8 cellular contexts compared by ENCODE assay signal in the genomic region with DNA sequence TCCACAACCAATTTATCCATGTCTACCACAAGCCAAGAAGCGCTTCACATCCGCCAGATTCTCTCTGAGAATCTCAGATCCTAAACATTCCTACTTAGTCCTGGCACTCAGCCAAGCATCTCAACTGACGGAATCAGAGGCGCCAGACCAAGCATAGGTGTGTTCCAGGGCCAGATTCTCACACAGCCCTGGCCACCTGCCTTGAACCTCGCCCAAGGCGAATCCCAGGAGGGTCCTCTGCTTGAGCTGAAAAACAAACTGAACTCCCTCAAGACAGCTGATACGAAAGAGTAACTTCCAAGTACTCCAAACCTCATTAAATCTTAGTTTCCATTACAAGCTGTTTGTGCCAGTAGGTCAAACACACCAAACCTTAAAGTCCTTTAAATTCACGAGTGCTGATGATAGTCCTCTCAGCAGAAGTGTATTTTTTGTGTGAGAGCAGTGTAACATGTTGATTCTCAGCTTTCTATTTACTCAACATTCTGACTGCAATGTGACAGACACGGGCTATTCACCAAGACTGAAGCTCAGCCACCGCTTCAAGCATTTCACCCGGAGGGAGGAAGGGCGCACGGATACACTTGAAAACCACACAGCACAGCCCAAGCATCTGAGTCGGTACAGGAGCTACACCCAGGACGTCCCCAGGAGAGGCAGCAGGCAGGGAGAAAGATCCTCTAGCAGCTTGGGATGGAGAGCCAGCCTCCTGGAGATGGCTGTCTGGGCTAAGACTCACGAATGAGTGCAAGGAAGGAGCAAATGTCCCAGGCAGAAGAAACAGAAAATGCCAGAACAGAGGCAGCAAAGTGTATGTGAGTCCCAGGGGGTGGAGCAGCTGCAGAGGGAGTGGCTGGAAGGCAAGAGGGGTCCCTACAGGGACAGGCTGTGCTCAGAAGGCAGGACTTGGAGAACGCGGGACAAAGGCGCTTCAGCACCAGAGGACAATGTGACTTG. TPM values are rescaled to one million over a fixed set of nuclear protein-coding genes. Genes with fewer than 3 reads are reported as not detected.
A peak's percentile ranks its signal among the peaks of the same experiment; 100 is the strongest.
DNase-seq lines count a peak whose midpoint lies in the region; TF ChIP-seq lines count a peak whose summit lies in the region.

No MANE protein-coding gene starts in this region.

- CTCF ChIA-PET in A673 (lab: Charles Lee) (interaction anchor here (0.6 kb wide), 1 partner anchor 43 kb away, joined by 7 read pairs; no protein-coding TSS in a partner anchor), Caco-2 (lab: Charles Lee) (interaction anchor here (0.6 kb wide), 1 partner anchor 120 kb away, joined by 3 read pairs; no protein-coding TSS in a partner anchor)

- TF ChIP-seq CTCF in A673 (conservative IDR thresholded peaks at IDR 0.05; ENCODE audit: low read depth, low read length) (no peak), fibroblast of lung (conservative IDR thresholded peaks at IDR 0.05 in 1 of 2, IDR thresholded peaks at IDR 0.05 in 1 of 2; ENCODE audit: low read depth in 1 of 2, low read length in 2 of 2) (no peak), osteoblast (IDR thresholded peaks at IDR 0.05; ENCODE audit: extremely low read depth, low read depth, low read length) (no peak), Caco-2 (IDR thresholded peaks at IDR 0.05; ENCODE audit: insufficient read depth in 1 of 2, low read depth in 1 of 2, low read length in 1 of 2, severe bottlenecking in 1 of 2, unreplicated experiment in 1 of 2) (no peak), GM20000 (IDR thresholded peaks at IDR 0.05; ENCODE audit: extremely low read depth, missing control alignments) (no peak)

- BruUV-seq in A673 (replicated peaks; lab: Mats Ljungman, UMichigan) (no TSS peak), Caco-2 (replicated peaks; lab: Mats Ljungman, UMichigan) (no TSS peak)

- intact Hi-C loops in A673 (cut with micrococcal nuclease; ENCODE audit: unreplicated experiment), result no loop called here
- intact Hi-C loops in Caco-2 (cut with micrococcal nuclease; ENCODE audit: unreplicated experiment), result no loop called here

- H3K4me3 Mint-ChIP-seq in Caco-2 (ENCODE audit: unreplicated experiment), result no peak overlapping the region

- no peaks in the 10 kb centered on the region for H3K27me3 Mint-ChIP-seq in Caco-2 (ENCODE audit: insufficient read depth, unreplicated experiment)

- H3K4me3 ChIP-seq in A673 (ENCODE audit: low read depth, low read length, poor library complexity, severe bottlenecking) (no peak overlapping the region), fibroblast of lung (replicated peaks in 1 of 4; ENCODE audit: control extremely low read depth in 1 of 4, insufficient read depth in 1 of 4, low read depth in 3 of 4, low read length in 4 of 4) (peak overlapping the region; percentile 46 to 58 (median 53)), osteoblast (ENCODE audit: insufficient read depth, low read length) (peak overlapping the region; percentile 66), Caco-2 (ENCODE audit: low read depth, low read length) (no peak overlapping the region)

- H3K79me2 ChIP-seq in fibroblast of lung (ENCODE audit: control insufficient read depth, insufficient read depth, low read length), result peaks cover 35% of the 10 kb centered on the region
- H3K79me2 ChIP-seq in osteoblast (ENCODE audit: insufficient read depth, low read length), result peaks cover 70% of the 10 kb centered on the region

- no peaks in the 10 kb centered on the region for H3K27me3 ChIP-seq in A673 (replicated peaks; ENCODE audit: insufficient read depth, low read depth, low read length, poor library complexity)
- no peaks in the 10 kb centered on the region for H3K27me3 ChIP-seq in fibroblast of lung (ENCODE audit: control insufficient read depth, insufficient read depth, low read length)
- no peaks in the 10 kb centered on the region for H3K27me3 ChIP-seq in osteoblast (ENCODE audit: insufficient read depth, low read length)
- H3K27me3 ChIP-seq in Caco-2 (replicated peaks; ENCODE audit: control insufficient read depth, insufficient read depth, low read length), result no peaks in the 10 kb centered on the region

- no peaks in the 10 kb centered on the region for H3K9me3 ChIP-seq in A673 (ENCODE audit: low read depth, low read length, poor library complexity, severe bottlenecking)
- no peaks in the 10 kb centered on the region for H3K9me3 ChIP-seq in fibroblast of lung (ENCODE audit: control insufficient read depth, insufficient read depth, low read depth, low read length)
- no peaks in the 10 kb centered on the region for H3K9me3 ChIP-seq in osteoblast (ENCODE audit: low read depth, low read length)
- H3K9me3 ChIP-seq in Caco-2, result no peaks in the 10 kb centered on the region

- peak overlapping the region; percentile 97 for H3K4me2 ChIP-seq in fibroblast of lung (ENCODE audit: extremely low read depth, insufficient read depth, low read length)
- H3K4me2 ChIP-seq in osteoblast (ENCODE audit: insufficient read depth, low read length), result peak overlapping the region; percentile 74

- H3K36me3 Mint-ChIP-seq in Caco-2 (ENCODE audit: insufficient read depth, unreplicated experiment), result no peaks in the 10 kb centered on the region

- H3K4me1 Mint-ChIP-seq in Caco-2 (ENCODE audit: low read depth, unreplicated experiment), result peaks cover 44% of the 10 kb centered on the region

- no peak overlapping the region for H3K9ac ChIP-seq in fibroblast of lung (ENCODE audit: insufficient read depth, low read length)

- peak; percentile 24 for DNase-seq in A673 (ENCODE audit: low spot score)
- DNase-seq in NCI-H2107 (lab: John Stamatoyannopoulos, UW), result peak; percentile 37
- DNase-seq in fibroblast of lung (ENCODE audit: low read depth in 2 of 2), result peak; percentile 43 to 77
- peak; percentile 87 for DNase-seq in osteoblast (ENCODE audit: insufficient read length, low spot score, missing footprints)
- no peak for DNase-seq in Caco-2
- no peak for DNase-seq in GM20000 (ENCODE audit: low spot score)
- DNase-seq in stimulated activated naive CD4-positive, alpha-beta T cell treated with Interleukin-2 at 50 U/mL for 16 hours (lab: John Stamatoyannopoulos, UW), result no peak

- no peaks in the 10 kb centered on the region for H3K9me3 Mint-ChIP-seq in Caco-2 (ENCODE audit: unreplicated experiment)

- no peaks in the 10 kb centered on the region for H3K36me3 ChIP-seq in A673 (ENCODE audit: insufficient read depth, low read length, poor library complexity, severe bottlenecking)
- no peaks in the 10 kb centered on the region for H3K36me3 ChIP-seq in fibroblast of lung (ENCODE audit: control insufficient read depth, insufficient read depth, low read length)
- H3K36me3 ChIP-seq in osteoblast (ENCODE audit: insufficient read depth, low read length), result no peaks in the 10 kb centered on the region
- no peaks in the 10 kb centered on the region for H3K36me3 ChIP-seq in Caco-2 (ENCODE audit: control insufficient read depth, insufficient read depth, low read length)

- H3K4me1 ChIP-seq in A673 (ENCODE audit: insufficient read depth, low read length, poor library complexity, severe bottlenecking) (peaks cover 18% of the 10 kb centered on the region), fibroblast of lung (ENCODE audit: control insufficient read depth, extremely low read depth, insufficient read depth, low read length) (peaks cover 2% of the 10 kb centered on the region), osteoblast (ENCODE audit: insufficient read depth, low read length) (peaks cover 18% of the 10 kb centered on the region), Caco-2 (peaks cover 8% of the 10 kb centered on the region; the same call in 1 of the 2 replicates)

- H3K27ac Mint-ChIP-seq in Caco-2 (ENCODE audit: unreplicated experiment), result no peak overlapping the region

- H4K20me1 ChIP-seq in fibroblast of lung (ENCODE audit: control insufficient read depth, extremely low read depth, insufficient read depth, low read length) (no peaks in the 10 kb centered on the region), osteoblast (ENCODE audit: insufficient read depth, low read length) (peaks cover 49% of the 10 kb centered on the region)

- POLR2A ChIA-PET in A673 (lab: Charles Lee; ENCODE audit: low non-redundant PET) (no interaction called here), Caco-2 (lab: Charles Lee) (no interaction called here)

- no peak overlapping the region for H3K27ac ChIP-seq in A673 (ENCODE audit: low read depth, low read length, poor library complexity, severe bottlenecking)
- H3K27ac ChIP-seq in fibroblast of lung (ENCODE audit: insufficient read depth, low read length), result no peak overlapping the region
- no peak overlapping the region for H3K27ac ChIP-seq in osteoblast (ENCODE audit: low read depth, low read length)

- peak; percentile 21 for TF ChIP-seq POLR2A in GM19193 (IDR thresholded peaks at IDR 0.05; ENCODE audit: extremely low read depth, insufficient read depth, insufficient read length)

- H2AFZ ChIP-seq in fibroblast of lung (ENCODE audit: low read length) (peak overlapping the region; percentile 74), osteoblast (ENCODE audit: low read length) (peak overlapping the region; percentile 73)

RNA-seq across cellular contexts. Expression of a gene that starts 6.0 kb away (rescaled TPM):
- total RNA-seq in A673 (2021), result 28.0 and 32.3 TPM in 2 replicates
- 43.1 and 46.4 TPM in 2 replicates for total RNA-seq in fibroblast of lung
- polyA plus RNA-seq in fibroblast of lung, result 24.0 and 26.8 TPM in 2 replicates
- 16.8 TPM in 2 replicates for polyA plus RNA-seq in fibroblast of lung (2012)
- polyA minus RNA-seq in fibroblast of lung (ENCODE audit: low replicate concordance), result 8.5 and 12.0 TPM in 2 replicates
- total RNA-seq in osteoblast, result 69.2 and 71.7 TPM in 2 replicates
- total RNA-seq in Caco-2 (2022), result 74.9 and 80.7 TPM in 2 replicates

Comparison
In these comparisons a context has a peak if more than half of its experiments do, and no peak if none do; other contexts are left out.
1. DNase-seq: peak in A673 (single experiment), NCI-H2107 (single experiment), fibroblast of lung (2 of 2) and osteoblast (single experiment); none in Caco-2 (0 of 2), GM20000 (single experiment) and stimulated activated naive CD4-positive, alpha-beta T cell treated with Interleukin-2 at 50 U/mL for 16 hours (single experiment).
2. H3K4me3 ChIP-seq: peak in fibroblast of lung (4 of 4) and osteoblast (single experiment); none in A673 (single experiment) and Caco-2 (single experiment).